In genomic region chr3:172071780-172072179, GRCh38 we compare ENCODE assay signal across 17 cellular contexts.
"Had no signal": no experiment of that assay in that cellular context is flagged by ENCODE, and none has a peak within 500 bp of the region (broad histone marks: within the 10 kb centered on the region; RNA-seq: fewer than 3 reads in every experiment).

No MANE protein-coding gene starts in this region.

- H3K27ac ChIP-seq: ascending aorta, dorsolateral prefrontal cortex, epithelial cell of prostate, sigmoid colon had no signal

- H3K4me3 Mint-ChIP-seq: activated naive CD4-positive, alpha-beta T cell treated with anti-CD3 and anti-CD28 coated beads, Interleukin-2, amount 50 U/mL, for 24 hours; activated T-cell treated with anti-CD3 and anti-CD28 coated beads, Interleukin-2, amount 50 U/mL, for 72 hours; nephron; stimulated activated naive B cell treated with anti-CD40 and anti-IgM and Interleukin-4, amounts not matched to agents 10 μg/mL and 1 μg/mL and 100 μg/mL, for 72 hours had no signal

- DNase-seq: activated CD4-positive, alpha-beta T cell treated with anti-CD3 and anti-CD28 coated beads, Interleukin-2, amount 50 U/mL, for 1 hour; activated CD8-positive, alpha-beta memory T cell treated with anti-CD3 and anti-CD28 coated beads for 24 hours; activated CD8-positive, alpha-beta memory T cell treated with anti-CD3 and anti-CD28 coated beads, Interleukin-2, amount 50 U/mL, for 48 hours; activated gamma-delta T cell; activated T-cell treated with anti-CD3 and anti-CD28 coated beads, Interleukin-2, amount 50 U/mL, for 72 hours; dorsolateral prefrontal cortex; kidney; nucleus accumbens; sigmoid colon; spleen; stimulated activated naive B cell treated with anti-CD40 and anti-IgM and Interleukin-4, amounts not matched to agents 10 μg/mL and 1 μg/mL and 100 μg/mL, for 72 hours; T1000 had no signal

- H3K27me3 Mint-ChIP-seq: activated naive CD4-positive, alpha-beta T cell treated with anti-CD3 and anti-CD28 coated beads, Interleukin-2, amount 50 U/mL, for 24 hours had no signal

- H3K4me3 ChIP-seq: ascending aorta, breast epithelium, dorsolateral prefrontal cortex, sigmoid colon, spleen had no signal

- H3K36me3 ChIP-seq: ascending aorta, breast epithelium, sigmoid colon had no signal

- H3K27me3 ChIP-seq: ascending aorta, breast epithelium, dorsolateral prefrontal cortex, sigmoid colon, spleen had no signal

- H3K9me3 ChIP-seq: ascending aorta, breast epithelium, sigmoid colon, spleen had no signal

- H3K27ac Mint-ChIP-seq: activated naive CD4-positive, alpha-beta T cell treated with anti-CD3 and anti-CD28 coated beads, Interleukin-2, amount 50 U/mL, for 24 hours; activated T-cell treated with anti-CD3 and anti-CD28 coated beads, Interleukin-2, amount 50 U/mL, for 72 hours; nephron; stimulated activated naive B cell treated with anti-CD40 and anti-IgM and Interleukin-4, amounts not matched to agents 10 μg/mL and 1 μg/mL and 100 μg/mL, for 72 hours had no signal

- H3K4me1 ChIP-seq: breast epithelium had no signal

- H3K9me3 Mint-ChIP-seq: activated naive CD4-positive, alpha-beta T cell treated with anti-CD3 and anti-CD28 coated beads, Interleukin-2, amount 50 U/mL, for 24 hours; nephron; stimulated activated naive B cell treated with anti-CD40 and anti-IgM and Interleukin-4, amounts not matched to agents 10 μg/mL and 1 μg/mL and 100 μg/mL, for 72 hours had no signal

- ATAC-seq: activated T-cell treated with anti-CD3 and anti-CD28 coated beads, Interleukin-2, amount 50 U/mL, for 72 hours; stimulated activated naive B cell treated with anti-CD40 and anti-IgM and Interleukin-4, amounts not matched to agents 10 μg/mL and 1 μg/mL and 100 μg/mL, for 72 hours had no signal
